8 cellular contexts compared by ENCODE assay signal in genomic region chr5:109692011-109692410, GRCh38. TPM values are rescaled to one million over a fixed set of nuclear protein-coding genes. Genes with fewer than 3 reads are reported as not detected.
DNase-seq lines count a peak whose midpoint lies in the region; ATAC-seq and TF ChIP-seq lines count a peak whose summit lies in the region.

No MANE protein-coding gene starts in this region.

- H3K4me3 ChIP-seq in NB4 (ENCODE audit: low read depth, low read length) (peak overlapping the region; percentile 83), neuronal stem cell (ENCODE audit: low read length in 2 of 2) (peak overlapping the region; percentile 68 to 86), mucosa of descending colon (no peak overlapping the region)

- no TSS peak for BruUV-seq in Calu3 (replicated peaks; lab: Mats Ljungman, UMichigan)

- peaks cover 5% of the 10 kb centered on the region for H3K79me1 ChIP-seq in neuronal stem cell (ENCODE audit: low read depth, low read length)

- H3K27me3 Mint-ChIP-seq in Calu3 (ENCODE audit: unreplicated experiment): no peaks in the 10 kb centered on the region
- no peaks in the 10 kb centered on the region for H3K27me3 Mint-ChIP-seq in dendritic cell treated with granulocyte-macrophage colony-stimulating factor and Interleukin-4, amounts not matched to agents 40 ng/mL and 50 ng/mL, for 4 days

- intact Hi-C loops in Calu3 (cut with micrococcal nuclease; ENCODE audit: unreplicated experiment): loop anchor here (10.0 kb wide), 2 partner anchors 363 to 933 kb away; no protein-coding TSS in a partner anchor
- intact Hi-C loops in dendritic cell treated with granulocyte-macrophage colony-stimulating factor and Interleukin-4, amounts not matched to agents 40 ng/mL and 50 ng/mL, for 4 days (cut with micrococcal nuclease): loop anchor here (10.0 kb wide), 1 partner anchor 1307 kb away; the partner anchor contains the start of gene FBXL17
- intact Hi-C loops in mucosa of descending colon (cut with DNase I, micrococcal nuclease): no loop called here

- H2BK5ac ChIP-seq in neuronal stem cell (ENCODE audit: low read length): no peak overlapping the region

- H3K36me3 Mint-ChIP-seq in Calu3 (ENCODE audit: insufficient read depth, unreplicated experiment): peaks cover 35% of the 10 kb centered on the region
- peaks cover 18% of the 10 kb centered on the region for H3K36me3 Mint-ChIP-seq in dendritic cell treated with granulocyte-macrophage colony-stimulating factor and Interleukin-4, amounts not matched to agents 40 ng/mL and 50 ng/mL, for 4 days (ENCODE audit: low read depth)

- no peak overlapping the region for H3K9ac ChIP-seq in neuronal stem cell (ENCODE audit: low read depth, low read length, poor library complexity)

- H3K27me3 ChIP-seq in neuronal stem cell (ENCODE audit: control insufficient read depth in 3 of 3, insufficient read depth in 3 of 3, low read depth in 1 of 3, low read length in 3 of 3): no peaks in the 10 kb centered on the region

- H3K36me3 ChIP-seq in neuronal stem cell (replicated peaks in 1 of 2; ENCODE audit: control insufficient read depth in 2 of 2, insufficient read depth in 2 of 2, low read length in 2 of 2) (peaks cover 2 to 8% of the 10 kb centered on the region in 2 donors), mucosa of descending colon (ENCODE audit: low read depth) (no peaks in the 10 kb centered on the region)

- no peaks in the 10 kb centered on the region for H3K9me3 Mint-ChIP-seq in Calu3 (ENCODE audit: low read depth, unreplicated experiment)
- no peaks in the 10 kb centered on the region for H3K9me3 Mint-ChIP-seq in dendritic cell treated with granulocyte-macrophage colony-stimulating factor and Interleukin-4, amounts not matched to agents 40 ng/mL and 50 ng/mL, for 4 days

- DNase-seq in Calu3 (no peak), NB4 (ENCODE audit: low read depth) (peak; percentile 19), neuronal stem cell (ENCODE audit: low spot score) (no peak), mucosa of descending colon (no peak)

- no peak for ATAC-seq in HG02763 (IDR thresholded peaks at IDR 0.05; ENCODE audit: unreplicated experiment)
- ATAC-seq in HG03521 (IDR thresholded peaks at IDR 0.05; ENCODE audit: unreplicated experiment): no peak
- no peak for ATAC-seq in mucosa of descending colon
- ATAC-seq in GM21526 (IDR thresholded peaks at IDR 0.05; ENCODE audit: low FRiP score, unreplicated experiment): no peak

- H3K4me3 Mint-ChIP-seq in Calu3 (ENCODE audit: low read depth, unreplicated experiment): peak overlapping the region; percentile 96
- peak overlapping the region; percentile 32 for H3K4me3 Mint-ChIP-seq in dendritic cell treated with granulocyte-macrophage colony-stimulating factor and Interleukin-4, amounts not matched to agents 40 ng/mL and 50 ng/mL, for 4 days

- H3K27ac ChIP-seq in neuronal stem cell (replicated peaks; ENCODE audit: low read length): no peak overlapping the region

- H3K9me3 ChIP-seq in neuronal stem cell (replicated peaks in 1 of 2; ENCODE audit: control insufficient read depth in 2 of 2, insufficient read depth in 1 of 2, low read depth in 1 of 2, low read length in 2 of 2) (peaks cover 6 to 12% of the 10 kb centered on the region in 2 donors), mucosa of descending colon (peaks cover 2% of the 10 kb centered on the region)

- H4K91ac ChIP-seq in neuronal stem cell (ENCODE audit: low read depth, low read length, poor library complexity): no peak overlapping the region

- H3K23ac ChIP-seq in neuronal stem cell (ENCODE audit: low read depth, low read length, poor library complexity): no peak overlapping the region

- H3K4me1 Mint-ChIP-seq in Calu3 (ENCODE audit: low read depth, unreplicated experiment): peaks cover 63% of the 10 kb centered on the region
- peaks cover 60% of the 10 kb centered on the region for H3K4me1 Mint-ChIP-seq in dendritic cell treated with granulocyte-macrophage colony-stimulating factor and Interleukin-4, amounts not matched to agents 40 ng/mL and 50 ng/mL, for 4 days (ENCODE audit: low read depth)

- no peak overlapping the region for H2BK15ac ChIP-seq in neuronal stem cell (ENCODE audit: low read length)

- H2BK12ac ChIP-seq in neuronal stem cell (ENCODE audit: low read length): no peak overlapping the region

- H3K4me2 ChIP-seq in neuronal stem cell (ENCODE audit: insufficient read depth, low read length, poor library complexity, severe bottlenecking): peak overlapping the region; percentile 68

- CTCF ChIA-PET in Calu3 (lab: Charles Lee): interaction anchor here (0.6 to 1.7 kb wide), 3 partner anchors 17 to 140 kb away, joined by 3 read pairs; no protein-coding TSS in a partner anchor

- no peak overlapping the region for H3K4ac ChIP-seq in neuronal stem cell (ENCODE audit: low read length)

- TF ChIP-seq CTCF in Calu3 (IDR thresholded peaks at IDR 0.05; ENCODE audit: unreplicated experiment) (no peak), NB4 (IDR thresholded peaks at IDR 0.05; ENCODE audit: low read depth, low read length) (no peak), mucosa of descending colon (IDR thresholded peaks at IDR 0.05) (no peak)

- H3K14ac ChIP-seq in neuronal stem cell (ENCODE audit: low read length): no peak overlapping the region

- no peak overlapping the region for H2AFZ ChIP-seq in neuronal stem cell (ENCODE audit: low read length)

- no peak overlapping the region for H3K18ac ChIP-seq in neuronal stem cell (ENCODE audit: low read length)

- no CpG with 5 or more reads among the region's 1 CpG for WGBS in neuronal stem cell (ENCODE audit: extremely low coverage in 2 of 2, insufficient read length in 2 of 2, insufficient replicate concordance in 1 of 2), 2 donors

- no peak for TF ChIP-seq POLR2A in NB4 (IDR thresholded peaks at IDR 0.05; ENCODE audit: extremely low read depth, insufficient read length)

- no peak overlapping the region for H2BK120ac ChIP-seq in neuronal stem cell (ENCODE audit: low read depth, low read length)

- H3K27ac Mint-ChIP-seq in Calu3 (ENCODE audit: unreplicated experiment): peak overlapping the region; percentile 97
- no peak overlapping the region for H3K27ac Mint-ChIP-seq in dendritic cell treated with granulocyte-macrophage colony-stimulating factor and Interleukin-4, amounts not matched to agents 40 ng/mL and 50 ng/mL, for 4 days

- no peak overlapping the region for H4K8ac ChIP-seq in neuronal stem cell (ENCODE audit: low read depth, low read length)

- H3K4me1 ChIP-seq in neuronal stem cell (ENCODE audit: control insufficient read depth in 2 of 2, insufficient read depth in 1 of 2, low read depth in 1 of 2, low read length in 2 of 2) (peaks cover 5 to 13% of the 10 kb centered on the region in 2 donors), mucosa of descending colon (ENCODE audit: low read depth) (peaks cover 22% of the 10 kb centered on the region)

- no peak overlapping the region for H2AK5ac ChIP-seq in neuronal stem cell (ENCODE audit: low read depth, low read length)

RNA-seq across cellular contexts. Expression of gene MAN2A1, which starts 2.3 kb away (rescaled TPM):
- 65.8 and 76.3 TPM in 2 replicates for total RNA-seq in Calu3 (2022)
- polyA plus RNA-seq in neuronal stem cell (2013, experiment 1 of 2): 48.4 TPM
- 49.4 TPM for polyA plus RNA-seq in neuronal stem cell (2013, experiment 2 of 2)
- total RNA-seq in mucosa of descending colon: 10 to 100 TPM; 56.8 to 88.7 (median 75.1) TPM

Comparison
In these comparisons a context has a peak if more than half of its experiments do, and no peak if none do; other contexts are left out.
1. intact Hi-C loops: an anchor here in Calu3 (10.0 kb wide) and dendritic cell treated with granulocyte-macrophage colony-stimulating factor and Interleukin-4, amounts not matched to agents 40 ng/mL and 50 ng/mL, for 4 days (10.0 kb wide); none called in mucosa of descending colon.